In genomic region chr11:73965076-73965763, GRCh38 we compare ENCODE assay signal across 12 cellular contexts. TPM values are rescaled to one million over a fixed set of nuclear protein-coding genes. Genes with fewer than 3 reads are reported as not detected.
A peak's percentile ranks its signal among the peaks of the same experiment; 100 is the strongest.
DNase-seq lines count a peak whose midpoint lies in the region; ATAC-seq lines count a peak whose summit lies in the region.
"Had no signal": no experiment of that assay in that cellular context is flagged by ENCODE, and none has a peak within 500 bp of the region (broad histone marks: within the 10 kb centered on the region; RNA-seq: fewer than 3 reads in every experiment).

No MANE protein-coding gene starts in this region.

- H2AFZ ChIP-seq in GM23248: peak overlapping the region; percentile 43

- H3K9me2 ChIP-seq in GM23248 (ENCODE audit: insufficient read depth): no peaks in the 10 kb centered on the region

- no peak overlapping the region for H3K27ac ChIP-seq in GM23248
- no peak overlapping the region for H3K27ac ChIP-seq in SJCRH30
- H3K27ac ChIP-seq: cardiac muscle cell, spleen had no signal

- H3K9me3 ChIP-seq in GM23248 (ENCODE audit: low read depth): no peaks in the 10 kb centered on the region
- no peaks in the 10 kb centered on the region for H3K9me3 ChIP-seq in SJCRH30 (replicated peaks)
- H3K9me3 ChIP-seq: spleen had no signal

- H3K9ac ChIP-seq in GM23248: peak overlapping the region; percentile 14; the same call in 1 of the 2 replicates

- peak overlapping the region; percentile 47 for H3K4me3 ChIP-seq in GM23248
- peak overlapping the region; percentile 17 for H3K4me3 ChIP-seq in SJCRH30
- H3K4me3 ChIP-seq: cardiac muscle cell had no signal

- peak overlapping the region; percentile 47 for H3K4me3 Mint-ChIP-seq in T-helper 1 cell treated with Interleukin-12 subunit alpha and Interleukin-12 subunit beta and Interleukin-4 antibody, amounts not matched to agents 30 μg/mL and 1 μg/mL, for 36 hours
- peak overlapping the region in 2 of 10 donors; percentile 60 to 64 for H3K4me3 Mint-ChIP-seq in naive thymus-derived CD8-positive, alpha-beta T cell
- H3K4me3 Mint-ChIP-seq: type B pancreatic cell had no signal

- no peaks in the 10 kb centered on the region for H4K20me1 ChIP-seq in GM23248 (ENCODE audit: insufficient read depth)

- H3K36me3 ChIP-seq in GM23248 (ENCODE audit: low read depth) (no peaks in the 10 kb centered on the region), SJCRH30 (no peaks in the 10 kb centered on the region)
- H3K36me3 ChIP-seq: cardiac muscle cell, spleen had no signal

- peaks cover 29% of the 10 kb centered on the region for H3K4me1 Mint-ChIP-seq in T-helper 1 cell treated with Interleukin-12 subunit alpha and Interleukin-12 subunit beta and Interleukin-4 antibody, amounts not matched to agents 30 μg/mL and 1 μg/mL, for 36 hours (ENCODE audit: low read depth)
- H3K4me1 Mint-ChIP-seq in naive thymus-derived CD8-positive, alpha-beta T cell: peaks cover 25 to 53% (median 45%) of the 10 kb centered on the region in 4 donors

- H3F3A ChIP-seq in GM23248 (ENCODE audit: insufficient read depth): no peaks in the 10 kb centered on the region

- no peaks in the 10 kb centered on the region for H3K27me3 Mint-ChIP-seq in T-helper 1 cell treated with Interleukin-12 subunit alpha and Interleukin-12 subunit beta and Interleukin-4 antibody, amounts not matched to agents 30 μg/mL and 1 μg/mL, for 36 hours (ENCODE audit: low read depth)
- no peaks in the 10 kb centered on the region for H3K27me3 Mint-ChIP-seq in naive thymus-derived CD8-positive, alpha-beta T cell
- H3K27me3 Mint-ChIP-seq: type B pancreatic cell had no signal

- H3K79me2 ChIP-seq in GM23248 (ENCODE audit: insufficient read depth): no peaks in the 10 kb centered on the region

- DNase-seq in T-helper 1 cell: no peak
- peak; percentile 47 for DNase-seq in GM23248
- DNase-seq in SJCRH30: peak in 1 of 2 experiments; percentile 41
- DNase-seq in naive thymus-derived CD8-positive, alpha-beta T cell: no peak
- DNase-seq in HUDEP-2 (lab: John Stamatoyannopoulos, UW; ENCODE audit: unreplicated experiment in 76 of 76): no peak
- DNase-seq in HPDE6-E6E7 (ENCODE audit: extremely low spot score): no peak

- H3K4me2 ChIP-seq in GM23248 (ENCODE audit: unreplicated experiment): peak overlapping the region; percentile 37

- H3K36me3 Mint-ChIP-seq in T-helper 1 cell treated with Interleukin-12 subunit alpha and Interleukin-12 subunit beta and Interleukin-4 antibody, amounts not matched to agents 30 μg/mL and 1 μg/mL, for 36 hours (ENCODE audit: low read depth): no peaks in the 10 kb centered on the region
- H3K36me3 Mint-ChIP-seq in naive thymus-derived CD8-positive, alpha-beta T cell: no peaks in the 10 kb centered on the region
- H3K36me3 Mint-ChIP-seq: type B pancreatic cell had no signal

- POLR2A ChIA-PET in naive thymus-derived CD8-positive, alpha-beta T cell (lab: Charles Lee): interaction anchor here (0.7 to 19.8 kb wide), 10 partner anchors 7 to 68 kb away, joined by 4 to 534 read pairs (median 12); partner anchors contain the start of genes UCP2 and UCP3

- no peak overlapping the region for H3K27ac Mint-ChIP-seq in T-helper 1 cell treated with Interleukin-12 subunit alpha and Interleukin-12 subunit beta and Interleukin-4 antibody, amounts not matched to agents 30 μg/mL and 1 μg/mL, for 36 hours
- peak overlapping the region in 8 of 10 donors; percentile 15 to 94 (median 33) for H3K27ac Mint-ChIP-seq in naive thymus-derived CD8-positive, alpha-beta T cell

- no peaks in the 10 kb centered on the region for H3K9me3 Mint-ChIP-seq in T-helper 1 cell treated with Interleukin-12 subunit alpha and Interleukin-12 subunit beta and Interleukin-4 antibody, amounts not matched to agents 30 μg/mL and 1 μg/mL, for 36 hours
- H3K9me3 Mint-ChIP-seq in naive thymus-derived CD8-positive, alpha-beta T cell: no peaks in the 10 kb centered on the region
- H3K9me3 Mint-ChIP-seq: type B pancreatic cell had no signal

- H3K27me3 ChIP-seq in GM23248 (replicated peaks; ENCODE audit: insufficient read depth) (no peaks in the 10 kb centered on the region), SJCRH30 (no peaks in the 10 kb centered on the region)
- H3K27me3 ChIP-seq: cardiac muscle cell, spleen had no signal

- no peak for ATAC-seq in naive thymus-derived CD8-positive, alpha-beta T cell
- ATAC-seq in GM19463 (IDR thresholded peaks at IDR 0.05; ENCODE audit: unreplicated experiment): no peak

- H3K4me1 ChIP-seq in GM23248 (ENCODE audit: insufficient read depth): peaks cover 11% of the 10 kb centered on the region; the same call in 1 of the 2 replicates
- no peaks in the 10 kb centered on the region; the same call in 1 of the 2 replicates for H3K4me1 ChIP-seq in SJCRH30

- in situ Hi-C loops in GM23248 (cut with MboI): no loop called here

- WGBS in GM23248 (ENCODE audit: low coverage in 1 of 2, low lambda C conversion rate in 2 of 2, missing lambda C conversion rate in 2 of 2), 2 experiments: 13 to 18% methylated on average over 10 of the region's 10 CpGs

RNA-seq across cellular contexts. Expression of gene DNAJB13, which starts 14.4 kb away (rescaled TPM):
- total RNA-seq in GM23248 (2014; rRNA removed; shearing (Covaris generic)): not detected in 2 replicates
- polyA plus RNA-seq in GM23248 (2016; fragmentation: Nextera tagmentation; extraction: Ambion mirVana): 0.41 TPM in 2 replicates
- total RNA-seq in SJCRH30 (2014; rRNA removed; shearing (Covaris generic)): not detected in 2 replicates
- total RNA-seq in naive thymus-derived CD8-positive, alpha-beta T cell: under 1 TPM; 0.22 to 0.60 TPM
- under 1 TPM; 0.16 to 0.51 (median 0.46) TPM for polyA plus RNA-seq in naive thymus-derived CD8-positive, alpha-beta T cell
- total RNA-seq: omental fat pad had no signal
- polyA plus RNA-seq: cardiac muscle cell had no signal

RNA-seq across cellular contexts. Expression of gene UCP2, which starts 17.4 kb away (rescaled TPM):
- total RNA-seq in GM23248 (2014; rRNA removed; shearing (Covaris generic)): 2.4 TPM in 1 of 2 replicates, not detected in the other
- polyA plus RNA-seq in GM23248 (2016; fragmentation: Nextera tagmentation; extraction: Ambion mirVana): 2.0 and 2.8 TPM in 2 replicates
- total RNA-seq in SJCRH30 (2014; rRNA removed; shearing (Covaris generic)): 25.8 and 28.8 TPM in 2 replicates
- total RNA-seq in naive thymus-derived CD8-positive, alpha-beta T cell: 100 to 1,000 TPM; 388 to 396 TPM
- polyA plus RNA-seq in naive thymus-derived CD8-positive, alpha-beta T cell: 1,000 to 10,000 TPM in 2 of 3 donors, 100 to 1,000 TPM in 1; 998 to 1,325 (median 1,191) TPM

RNA-seq across cellular contexts. Expression of gene UCP3, which starts 43.7 kb away (rescaled TPM):
- total RNA-seq in GM23248 (2014; rRNA removed; shearing (Covaris generic)): 0.11 TPM in 1 of 2 replicates, not detected in the other
- polyA plus RNA-seq in GM23248 (2016; fragmentation: Nextera tagmentation; extraction: Ambion mirVana): 0.22 TPM in 1 of 2 replicates, not detected in the other
- total RNA-seq in SJCRH30 (2014; rRNA removed; shearing (Covaris generic)): 0.53 and 1.2 TPM in 2 replicates
- 1 to 10 TPM; 6.8 to 7.5 TPM for total RNA-seq in naive thymus-derived CD8-positive, alpha-beta T cell
- under 1 TPM in 2 of 3 donors, not detected in 1; 0.50 to 0.76 TPM for polyA plus RNA-seq in naive thymus-derived CD8-positive, alpha-beta T cell
